In genomic region chr9:76441551-76442322, GRCh38 we compare ENCODE assay signal across 9 cellular contexts. TPM values are rescaled to one million over a fixed set of nuclear protein-coding genes. Genes with fewer than 3 reads are reported as not detected.
DNase-seq lines count a peak whose midpoint lies in the region; ATAC-seq and TF ChIP-seq lines count a peak whose summit lies in the region.
"Had no signal": no experiment of that assay in that cellular context is flagged by ENCODE, and none has a peak within 500 bp of the region (broad histone marks: within the 10 kb centered on the region; RNA-seq: fewer than 3 reads in every experiment).

No MANE protein-coding gene starts in this region.

- no peak overlapping the region for H4K5ac ChIP-seq in IMR-90 (ENCODE audit: low read depth, low read length)

- CTCF ChIA-PET in IMR-90 (lab: Yijun Ruan, JAX) (no interaction called here), A673 (lab: Charles Lee) (no interaction called here)

- H3K4me2 ChIP-seq in IMR-90 (ENCODE audit: low read depth, low read length): no peak overlapping the region

- H4K20me1 ChIP-seq in IMR-90 (ENCODE audit: insufficient read depth, low read length): no peaks in the 10 kb centered on the region

- no peak overlapping the region for H2BK20ac ChIP-seq in IMR-90 (ENCODE audit: low read depth, low read length)

- intact Hi-C loops in IMR-90 (cut with micrococcal nuclease): no loop called here
- intact Hi-C loops in A673 (cut with micrococcal nuclease; ENCODE audit: unreplicated experiment): no loop called here
- intact Hi-C loops in testis (cut with DNase I; ENCODE audit: low total_unique reads): loop anchor here (10.0 kb wide), 1 partner anchor 263 kb away; no protein-coding TSS in a partner anchor

- H2AK5ac ChIP-seq in IMR-90 (ENCODE audit: low read depth, low read length): peak overlapping the region; percentile 14; the same call in 1 of the 2 replicates

- BruUV-seq in IMR-90 (replicated peaks; lab: Mats Ljungman, UMichigan) (no TSS peak), A673 (replicated peaks; lab: Mats Ljungman, UMichigan) (no TSS peak)

- H3K14ac ChIP-seq in IMR-90 (replicated peaks; ENCODE audit: low read depth, low read length): 0 out of 2 replicates have a peak overlapping the region, but pooled peaks have one; percentile 41

- H3K4ac ChIP-seq in IMR-90 (ENCODE audit: low read depth, low read length): no peak overlapping the region

- no peak for TF ChIP-seq RAD21 in IMR-90 (IDR thresholded peaks at IDR 0.05; ENCODE audit: low read length)

- H4K91ac ChIP-seq in IMR-90 (ENCODE audit: insufficient read depth, low read depth, low read length): no peak overlapping the region

- no peaks in the 10 kb centered on the region for H3K9me1 ChIP-seq in IMR-90 (ENCODE audit: insufficient read depth, low read length)

- H3K27me3 ChIP-seq in IMR-90 (ENCODE audit: control insufficient read depth, insufficient read depth, low read length) (no peaks in the 10 kb centered on the region), A673 (replicated peaks; ENCODE audit: insufficient read depth, low read depth, low read length, poor library complexity) (no peaks in the 10 kb centered on the region), testis (no peaks in the 10 kb centered on the region)

- WGBS in IMR-90 (ENCODE audit: extremely low coverage in 2 of 2, insufficient read length in 1 of 2), 2 experiments: no CpG with 5 or more reads among the region's 10 CpGs
- WGBS in testis, 2 donors: 92 to 93% methylated on average over 10 of the region's 10 CpGs

- in situ Hi-C loops in IMR-90 (cut with MboI; ENCODE audit: low sequenced_read_pairs): no loop called here

- peak; percentile 34 for DNase-seq in GM10266 (ENCODE audit: extremely low spot score)
- peak; percentile 92 for DNase-seq in IMR-90
- DNase-seq in fibroblast of pulmonary artery (ENCODE audit: low read depth): peak; percentile 38
- DNase-seq in NCI-H1048 (lab: John Stamatoyannopoulos, UW): no peak
- no peak for DNase-seq in LoVo (ENCODE audit: low spot score)
- DNase-seq in A673 (ENCODE audit: low spot score): no peak
- no peak for DNase-seq in testis

- 0 out of 4 replicates have a peak overlapping the region, but pooled peaks of 1 of the 2 experiments have one; percentile 48 for H4K8ac ChIP-seq in IMR-90 (ENCODE audit: low read depth in 2 of 2, low read length in 2 of 2)

- TF ChIP-seq POLR2A in IMR-90 (IDR thresholded peaks at IDR 0.05; ENCODE audit: low read depth, low read length) (no peak), testis (IDR thresholded peaks at IDR 0.05) (no peak)

- no peak overlapping the region for H2BK5ac ChIP-seq in IMR-90 (ENCODE audit: low read depth, low read length, poor library complexity, severe bottlenecking)

- H2BK15ac ChIP-seq in IMR-90 (ENCODE audit: low read depth, low read length): no peak overlapping the region

- H2BK120ac ChIP-seq in IMR-90 (ENCODE audit: low read depth, low read length): 0 out of 2 replicates have a peak overlapping the region, but pooled peaks have one; percentile 8

- H3K18ac ChIP-seq in IMR-90 (ENCODE audit: low read depth, low read length): no peak overlapping the region

- H2AFZ ChIP-seq in IMR-90 (replicated peaks; ENCODE audit: low read length, poor library complexity): peak overlapping the region; percentile 74

- H3K27ac ChIP-seq in IMR-90 (ENCODE audit: insufficient read depth, low read length): no peak overlapping the region
- H3K27ac ChIP-seq in A673 (ENCODE audit: low read depth, low read length, poor library complexity, severe bottlenecking): no peak overlapping the region
- H3K27ac ChIP-seq in testis: no peak overlapping the region
- H3K27ac ChIP-seq: HL-60 had no signal

- H3K9ac ChIP-seq in IMR-90 (ENCODE audit: low read depth, low read length): no peak overlapping the region

- no peak overlapping the region for H2AK9ac ChIP-seq in IMR-90 (replicated peaks; ENCODE audit: low read depth, low read length, poor library complexity)

- H3K4me3 ChIP-seq in IMR-90 (ENCODE audit: insufficient read depth, low read depth, low read length) (no peak overlapping the region), fibroblast of pulmonary artery (replicated peaks; ENCODE audit: low read depth, low read length) (no peak overlapping the region), A673 (ENCODE audit: low read depth, low read length, poor library complexity, severe bottlenecking) (no peak overlapping the region), testis (no peak overlapping the region)

- H3K23ac ChIP-seq in IMR-90 (ENCODE audit: low read depth, low read length): no peak overlapping the region

- dilution Hi-C loops in IMR-90 (cut with HindIII; ENCODE audit: low sequenced_read_pairs, unreplicated experiment): no loop called here

- POLR2A ChIA-PET in IMR-90 (lab: Charles Lee; ENCODE audit: unreplicated experiment) (no interaction called here), A673 (lab: Charles Lee; ENCODE audit: low non-redundant PET) (no interaction called here)

- H3K9me3 ChIP-seq in IMR-90 (ENCODE audit: control insufficient read depth, insufficient read depth, low read length) (no peaks in the 10 kb centered on the region), A673 (ENCODE audit: low read depth, low read length, poor library complexity, severe bottlenecking) (no peaks in the 10 kb centered on the region), testis (no peaks in the 10 kb centered on the region)

- H3K36me3 ChIP-seq in IMR-90 (ENCODE audit: control insufficient read depth, insufficient read depth, low read length) (no peaks in the 10 kb centered on the region), A673 (ENCODE audit: insufficient read depth, low read length, poor library complexity, severe bottlenecking) (no peaks in the 10 kb centered on the region), testis (ENCODE audit: low read depth, missing control alignments) (no peaks in the 10 kb centered on the region)

- H3K79me1 ChIP-seq in IMR-90 (ENCODE audit: low read depth in 1 of 2, low read length in 2 of 2): no peaks in the 10 kb centered on the region

- ATAC-seq in GM21529 (IDR thresholded peaks at IDR 0.05; ENCODE audit: unreplicated experiment): peak; percentile 61
- peak; percentile 81; the same call in 1 of the 2 replicates for ATAC-seq in IMR-90 (ENCODE audit: low read depth)

- H3K4me1 ChIP-seq in IMR-90 (ENCODE audit: control insufficient read depth, insufficient read depth, low read length) (peaks cover 2% of the 10 kb centered on the region; the same call in 1 of the 2 replicates), A673 (ENCODE audit: insufficient read depth, low read length, poor library complexity, severe bottlenecking) (no peaks in the 10 kb centered on the region), testis (peaks cover 3% of the 10 kb centered on the region)

- H3K56ac ChIP-seq in IMR-90 (ENCODE audit: extremely low read depth, insufficient read depth, low read length): no peak overlapping the region

- TF ChIP-seq CTCF in GM10266 (IDR thresholded peaks at IDR 0.05; ENCODE audit: control insufficient read depth, insufficient read depth, low read depth, missing control alignments) (no peak), IMR-90 (conservative IDR thresholded peaks at IDR 0.05; ENCODE audit: low read depth, low read length) (no peak), fibroblast of pulmonary artery (IDR thresholded peaks at IDR 0.05; ENCODE audit: low read length, missing control alignments) (no peak), A673 (conservative IDR thresholded peaks at IDR 0.05; ENCODE audit: low read depth, low read length) (no peak), testis (IDR thresholded peaks at IDR 0.05) (no peak)

TF ChIP-seq in IMR-90, 13 proteins besides CTCF, POLR2A, EP300 and RAD21:
- no peak for TF ChIP-seq FOS (IDR thresholded peaks at IDR 0.05; ENCODE audit: low read depth, low read length)
- no peak for TF ChIP-seq USF2 (IDR thresholded peaks at IDR 0.05; ENCODE audit: low read depth, low read length)
- TF ChIP-seq MAFK (IDR thresholded peaks at IDR 0.05; ENCODE audit: low read depth, low read length): peak; percentile 56
- TF ChIP-seq BHLHE40 (IDR thresholded peaks at IDR 0.05; ENCODE audit: low read depth, low read length): peak; percentile 9; the same call in 1 of the 2 replicates

RNA-seq across cellular contexts. Expression of gene GCNT1, which starts 17.2 kb away (rescaled TPM):
- total RNA-seq in IMR-90 (2012; rRNA removed) (10.0 and 46.6 TPM in 2 replicates), A673 (2021) (not detected in 2 replicates), testis (1 to 10 TPM; 2.1 to 7.5 TPM)
- polyA plus RNA-seq in IMR-90 (2012; rRNA removed) (9.3 and 12.5 TPM in 2 replicates), testis (ENCODE audit: insufficient read depth, low read depth, low replicate concordance) (6.0 TPM)
- polyA plus RNA-seq in IMR-90 (2012; cell fraction: cytosol; rRNA removed): 2.9 and 4.5 TPM in 2 replicates
- polyA plus RNA-seq in IMR-90 (2012; cell fraction: nucleus; rRNA removed; ENCODE audit: low replicate concordance): 1.8 and 7.6 TPM in 2 replicates

RNA-seq across cellular contexts. Expression of gene RFK, which starts 47.5 kb away (rescaled TPM):
- 13.8 and 29.2 TPM in 2 replicates for total RNA-seq in IMR-90 (2012; rRNA removed)
- 8.8 and 10.3 TPM in 2 replicates for polyA plus RNA-seq in IMR-90 (2012; rRNA removed)
- 5.1 and 7.3 TPM in 2 replicates for polyA plus RNA-seq in IMR-90 (2012; cell fraction: cytosol; rRNA removed)
- 2.7 and 3.2 TPM in 2 replicates for polyA plus RNA-seq in IMR-90 (2012; cell fraction: nucleus; rRNA removed; ENCODE audit: low replicate concordance)
- 19.8 and 22.1 TPM in 2 replicates for total RNA-seq in A673 (2021)
- total RNA-seq in testis: 10 to 100 TPM; 39.3 to 41.8 TPM
- polyA plus RNA-seq in testis (ENCODE audit: insufficient read depth, low read depth, low replicate concordance): 69.7 TPM

Comparison
In these comparisons a context has a peak if more than half of its experiments do, and no peak if none do; other contexts are left out.
1. DNase-seq: peak in GM10266 (single experiment), IMR-90 (single experiment) and fibroblast of pulmonary artery (single experiment); none in NCI-H1048 (single experiment), LoVo (single experiment), A673 (single experiment) and testis (single experiment).